ENCODE assay signal across 9 cellular contexts in the genomic region with DNA sequence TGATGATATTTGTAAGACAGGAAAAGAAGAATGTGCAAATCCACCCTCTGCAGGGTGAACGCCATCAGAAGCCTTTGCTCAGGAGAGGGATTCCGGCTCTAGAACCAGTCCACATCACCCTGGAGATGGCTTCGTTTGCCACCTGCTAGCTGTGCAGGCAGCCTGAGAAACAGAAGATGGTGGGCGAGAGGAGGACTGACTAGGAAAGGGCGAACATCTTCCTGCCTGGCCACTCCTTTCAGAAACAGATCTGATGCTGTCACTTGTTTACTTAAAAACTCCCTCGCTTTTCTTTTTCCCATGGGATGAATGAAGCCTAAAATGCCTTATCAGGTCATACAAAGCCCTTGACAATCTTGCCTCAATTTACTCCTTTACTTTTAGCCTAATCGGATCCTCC. TPM values are rescaled to one million over a fixed set of nuclear protein-coding genes. Genes with fewer than 3 reads are reported as not detected.
DNase-seq lines count a peak whose midpoint lies in the region; ATAC-seq and TF ChIP-seq lines count a peak whose summit lies in the region.
"Had no signal": no experiment of that assay in that cellular context is flagged by ENCODE, and none has a peak within 500 bp of the region (broad histone marks: within the 10 kb centered on the region; RNA-seq: fewer than 3 reads in every experiment).

No MANE protein-coding gene starts in this region.

- DNase-seq in left ventricle myocardium inferior = no peak
- no peak for DNase-seq in left ventricle myocardium superior
- no peak for DNase-seq in activated CD4-positive, alpha-beta memory T cell treated with anti-CD3 and anti-CD28 coated beads, Interleukin-2, amount 10 ng/mL, durations not matched to agents 7 days and 5 days
- no peak for DNase-seq in NCI-H446 treated with DMSO at 0.1 percent for 48 hours (lab: John Stamatoyannopoulos, UW)

- H3K9me3 Mint-ChIP-seq in activated CD4-positive, alpha-beta memory T cell treated with anti-CD3 and anti-CD28 coated beads, Interleukin-2, amount 10 ng/mL, durations not matched to agents 7 days and 5 days = no peaks in the 10 kb centered on the region
- H3K9me3 Mint-ChIP-seq in stimulated activated memory B cell treated with anti-CD40 and anti-IgM and Interleukin-4, amounts not matched to agents 10 μg/mL and 1 μg/mL and 100 μg/mL, for 72 hours = no peaks in the 10 kb centered on the region

- H3K4me1 Mint-ChIP-seq in activated CD4-positive, alpha-beta memory T cell treated with anti-CD3 and anti-CD28 coated beads, Interleukin-2, amount 10 ng/mL, durations not matched to agents 7 days and 5 days = peaks cover 53% of the 10 kb centered on the region
- H3K4me1 Mint-ChIP-seq in stimulated activated memory B cell treated with anti-CD40 and anti-IgM and Interleukin-4, amounts not matched to agents 10 μg/mL and 1 μg/mL and 100 μg/mL, for 72 hours = peaks cover 70% of the 10 kb centered on the region

- no peaks in the 10 kb centered on the region for H3K9me3 ChIP-seq in left ventricle myocardium inferior (replicated peaks)

- H3K36me3 ChIP-seq in left ventricle myocardium inferior = peaks cover 3% of the 10 kb centered on the region

- H3K4me1 ChIP-seq in left ventricle myocardium inferior = peaks cover 74% of the 10 kb centered on the region

- CTCF ChIA-PET in activated CD4-positive, alpha-beta memory T cell treated with anti-CD3 and anti-CD28 coated beads, Interleukin-2, amount 10 ng/mL, durations not matched to agents 7 days and 5 days (lab: Charles Lee) = no interaction called here

- peak overlapping the region; percentile 89 for H3K4me3 ChIP-seq in left ventricle myocardium inferior
- peak overlapping the region; percentile 86 for H3K4me3 ChIP-seq in iPS-11a (ENCODE audit: low read depth, low read length)

- POLR2A ChIA-PET in activated CD4-positive, alpha-beta memory T cell treated with anti-CD3 and anti-CD28 coated beads, Interleukin-2, amount 10 ng/mL, durations not matched to agents 7 days and 5 days (lab: Charles Lee) = interaction anchor here (1.1 to 1.2 kb wide), 2 partner anchors 34 to 210 kb away, joined by 3 to 4 read pairs; a partner anchor contains a TSS

- no peak overlapping the region for H3K27ac ChIP-seq in left ventricle myocardium inferior (replicated peaks)

- no peak for ATAC-seq in left ventricle myocardium superior
- ATAC-seq in stimulated activated memory B cell treated with anti-CD40 and anti-IgM and Interleukin-4, amounts not matched to agents 10 μg/mL and 1 μg/mL and 100 μg/mL, for 72 hours = no peak
- no peak for ATAC-seq in HG02759 (IDR thresholded peaks at IDR 0.05; ENCODE audit: unreplicated experiment)
- ATAC-seq in GM18870 (IDR thresholded peaks at IDR 0.05; ENCODE audit: unreplicated experiment) = no peak

- no peaks in the 10 kb centered on the region for H3K27me3 ChIP-seq in left ventricle myocardium inferior (ENCODE audit: low read depth)

- TF ChIP-seq CTCF in left ventricle myocardium inferior (IDR thresholded peaks at IDR 0.05; ENCODE audit: borderline replicate concordance) = no peak

- H3K36me3 Mint-ChIP-seq in activated CD4-positive, alpha-beta memory T cell treated with anti-CD3 and anti-CD28 coated beads, Interleukin-2, amount 10 ng/mL, durations not matched to agents 7 days and 5 days (ENCODE audit: low read depth) = peaks cover 24% of the 10 kb centered on the region
- H3K36me3 Mint-ChIP-seq in stimulated activated memory B cell treated with anti-CD40 and anti-IgM and Interleukin-4, amounts not matched to agents 10 μg/mL and 1 μg/mL and 100 μg/mL, for 72 hours = peaks cover 7% of the 10 kb centered on the region

- intact Hi-C loops in left ventricle myocardium inferior (cut with micrococcal nuclease) = no loop called here
- intact Hi-C loops in left ventricle myocardium superior (cut with micrococcal nuclease) = no loop called here

- no peaks in the 10 kb centered on the region for H3K27me3 Mint-ChIP-seq in activated CD4-positive, alpha-beta memory T cell treated with anti-CD3 and anti-CD28 coated beads, Interleukin-2, amount 10 ng/mL, durations not matched to agents 7 days and 5 days
- peaks cover 10% of the 10 kb centered on the region for H3K27me3 Mint-ChIP-seq in stimulated activated memory B cell treated with anti-CD40 and anti-IgM and Interleukin-4, amounts not matched to agents 10 μg/mL and 1 μg/mL and 100 μg/mL, for 72 hours

- H3K4me3 Mint-ChIP-seq in activated CD4-positive, alpha-beta memory T cell treated with anti-CD3 and anti-CD28 coated beads, Interleukin-2, amount 10 ng/mL, durations not matched to agents 7 days and 5 days = peak overlapping the region; percentile 87
- H3K4me3 Mint-ChIP-seq in stimulated activated memory B cell treated with anti-CD40 and anti-IgM and Interleukin-4, amounts not matched to agents 10 μg/mL and 1 μg/mL and 100 μg/mL, for 72 hours = peak overlapping the region; percentile 87

- peak overlapping the region; percentile 80 for H3K27ac Mint-ChIP-seq in activated CD4-positive, alpha-beta memory T cell treated with anti-CD3 and anti-CD28 coated beads, Interleukin-2, amount 10 ng/mL, durations not matched to agents 7 days and 5 days
- peak overlapping the region; percentile 88 for H3K27ac Mint-ChIP-seq in stimulated activated memory B cell treated with anti-CD40 and anti-IgM and Interleukin-4, amounts not matched to agents 10 μg/mL and 1 μg/mL and 100 μg/mL, for 72 hours

RNA-seq across cellular contexts. Expression of a gene that starts 1.2 kb away (rescaled TPM):
- 23.5 TPM for total RNA-seq in left ventricle myocardium inferior
- total RNA-seq in left ventricle myocardium superior = 26.5 TPM
- total RNA-seq in activated CD4-positive, alpha-beta memory T cell treated with anti-CD3 and anti-CD28 coated beads, Interleukin-2, amount 10 ng/mL, durations not matched to agents 7 days and 5 days = 10 to 100 TPM; 66.9 to 71.5 TPM

RNA-seq across cellular contexts. Expression of a gene that starts 33.9 kb away (rescaled TPM):
- total RNA-seq in left ventricle myocardium inferior (15.7 TPM), left ventricle myocardium superior (15.8 TPM)
- total RNA-seq in activated CD4-positive, alpha-beta memory T cell treated with anti-CD3 and anti-CD28 coated beads, Interleukin-2, amount 10 ng/mL, durations not matched to agents 7 days and 5 days = 10 to 100 TPM; 49.7 to 53.0 TPM

RNA-seq across cellular contexts. Expression of a gene that starts 34.0 kb away (rescaled TPM):
- 9.4 TPM for total RNA-seq in left ventricle myocardium inferior
- total RNA-seq in left ventricle myocardium superior = 10.2 TPM
- 10 to 100 TPM; 25.0 to 25.7 TPM for total RNA-seq in activated CD4-positive, alpha-beta memory T cell treated with anti-CD3 and anti-CD28 coated beads, Interleukin-2, amount 10 ng/mL, durations not matched to agents 7 days and 5 days

RNA-seq across cellular contexts. Expression of a gene that starts 58.3 kb away (rescaled TPM):
- total RNA-seq in left ventricle myocardium inferior (not detected), left ventricle myocardium superior (not detected)
- not detected for total RNA-seq in activated CD4-positive, alpha-beta memory T cell treated with anti-CD3 and anti-CD28 coated beads, Interleukin-2, amount 10 ng/mL, durations not matched to agents 7 days and 5 days
- total RNA-seq: dermis microvascular lymphatic vessel endothelial cell had no signal

RNA-seq across cellular contexts. Expression of a gene that starts 59.7 kb away (rescaled TPM):
- total RNA-seq in left ventricle myocardium inferior = not detected
- not detected for total RNA-seq in left ventricle myocardium superior
- not detected for total RNA-seq in activated CD4-positive, alpha-beta memory T cell treated with anti-CD3 and anti-CD28 coated beads, Interleukin-2, amount 10 ng/mL, durations not matched to agents 7 days and 5 days
- total RNA-seq: dermis microvascular lymphatic vessel endothelial cell had no signal
